In the genomic region with DNA sequence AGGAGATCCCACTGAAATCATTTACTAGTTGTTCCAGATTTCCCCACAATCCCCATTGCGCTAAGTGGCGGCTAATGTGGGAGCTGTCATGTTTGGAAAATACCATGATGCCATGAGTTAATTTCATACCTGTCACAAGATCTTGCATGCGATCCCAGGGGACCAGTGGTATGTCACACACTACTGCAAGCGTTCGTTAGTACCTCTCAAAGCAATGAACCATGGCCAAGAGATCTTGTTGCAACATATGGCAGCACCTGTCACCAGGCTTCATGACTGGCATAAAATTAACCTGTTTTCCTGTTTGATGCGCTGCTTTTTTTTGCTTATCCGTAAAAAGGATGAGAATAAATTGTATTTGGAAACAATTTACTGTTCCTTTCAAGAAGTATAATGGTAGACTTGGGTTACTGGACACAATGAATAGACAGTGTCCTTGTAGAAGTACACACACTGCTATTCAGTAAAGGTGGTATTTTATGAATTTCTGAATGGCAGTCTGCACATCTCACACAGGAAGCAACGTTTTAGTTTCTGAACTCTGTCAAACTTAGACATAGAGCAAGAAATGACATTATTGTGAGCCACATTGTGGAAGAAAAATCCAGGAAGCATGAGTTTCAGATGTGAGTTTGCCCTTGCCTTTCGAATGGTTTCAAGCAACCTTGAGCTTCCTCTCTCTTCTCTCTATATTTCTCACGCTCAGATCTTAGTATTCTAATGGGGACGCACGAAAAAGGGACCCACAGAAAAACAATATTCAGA, we compare ENCODE assay signal across 9 cellular contexts.
DNase-seq lines count a peak whose midpoint lies in the region; ATAC-seq lines count a peak whose summit lies in the region.
"Had no signal": no experiment of that assay in that cellular context is flagged by ENCODE, and none has a peak within 500 bp of the region (broad histone marks: within the 10 kb centered on the region; RNA-seq: fewer than 3 reads in every experiment).

No MANE protein-coding gene starts in this region.

- peaks cover 0 to 3% (median 0%) of the 10 kb centered on the region in 5 donors for H3K27me3 Mint-ChIP-seq in naive thymus-derived CD4-positive, alpha-beta T cell

- CTCF ChIA-PET in naive thymus-derived CD4-positive, alpha-beta T cell (lab: Charles Lee) = no interaction called here

- intact Hi-C loops in naive thymus-derived CD4-positive, alpha-beta T cell (cut with micrococcal nuclease) = no loop called here
- intact Hi-C loops in posterior vena cava (cut with DNase I) (no loop called here), left cardiac atrium (cut with DNase I) (no loop called here)

- ATAC-seq in GM18870 (IDR thresholded peaks at IDR 0.05; ENCODE audit: unreplicated experiment) (peak; percentile 72), HG02623 (IDR thresholded peaks at IDR 0.05; ENCODE audit: unreplicated experiment) (peak; percentile 73), left cardiac atrium (no peak)
- peak; percentile 49 for ATAC-seq in naive thymus-derived CD4-positive, alpha-beta T cell
- ATAC-seq: left colon had no signal

- H3K36me3 ChIP-seq in naive thymus-derived CD4-positive, alpha-beta T cell (ENCODE audit: control insufficient read depth in 2 of 3, insufficient read depth in 3 of 3, low read length in 3 of 3) = no peaks in the 10 kb centered on the region

- peaks cover 0 to 4% (median 0%) of the 10 kb centered on the region in 11 donors for H3K9me3 Mint-ChIP-seq in naive thymus-derived CD4-positive, alpha-beta T cell

- DNase-seq in NCI-H1436 treated with DMSO at 0.1 percent for 48 hours (lab: John Stamatoyannopoulos, UW) (peak; percentile 61), posterior vena cava (ENCODE audit: low spot score) (no peak), MV-4-11 (lab: John Stamatoyannopoulos, UW) (no peak), NOMO-1 treated with DMSO at 0.1 percent for 48 hours (lab: John Stamatoyannopoulos, UW; ENCODE audit: unreplicated experiment) (no peak), left cardiac atrium (no peak)
- no peak for DNase-seq in naive thymus-derived CD4-positive, alpha-beta T cell

- no peaks in the 10 kb centered on the region for H3K36me3 Mint-ChIP-seq in naive thymus-derived CD4-positive, alpha-beta T cell

- no peak overlapping the region for H3K27ac ChIP-seq in naive thymus-derived CD4-positive, alpha-beta T cell (ENCODE audit: low read depth, low read length)

- H3K9me3 ChIP-seq in naive thymus-derived CD4-positive, alpha-beta T cell (ENCODE audit: control insufficient read depth in 2 of 3, low read length in 3 of 3) = no peaks in the 10 kb centered on the region

- POLR2A ChIA-PET in naive thymus-derived CD4-positive, alpha-beta T cell (lab: Charles Lee) = no interaction called here

- H3K4me1 Mint-ChIP-seq in naive thymus-derived CD4-positive, alpha-beta T cell = peaks cover 0 to 15% (median 0%) of the 10 kb centered on the region in 7 donors

- H3K27ac Mint-ChIP-seq in naive thymus-derived CD4-positive, alpha-beta T cell = no peak overlapping the region

- no peaks in the 10 kb centered on the region for H3K4me1 ChIP-seq in naive thymus-derived CD4-positive, alpha-beta T cell (ENCODE audit: control insufficient read depth in 2 of 2, insufficient read depth in 2 of 2, low read length in 2 of 2)

- H3K4me3 Mint-ChIP-seq in naive thymus-derived CD4-positive, alpha-beta T cell = peak overlapping the region in 1 of 10 donors; percentile 35

- H3K4me3 ChIP-seq in naive thymus-derived CD4-positive, alpha-beta T cell (ENCODE audit: low read length) = no peak overlapping the region

- H3K27me3 ChIP-seq in naive thymus-derived CD4-positive, alpha-beta T cell (ENCODE audit: control insufficient read depth in 2 of 2, insufficient read depth in 2 of 2, low read length in 2 of 2) = no peaks in the 10 kb centered on the region

Comparison
In these comparisons a context has a peak if more than half of its experiments do, and no peak if none do; other contexts are left out.
1. ATAC-seq: peak in GM18870 (single experiment), HG02623 (single experiment) and naive thymus-derived CD4-positive, alpha-beta T cell (single experiment); none in left cardiac atrium (0 of 2).